In the genomic region with DNA sequence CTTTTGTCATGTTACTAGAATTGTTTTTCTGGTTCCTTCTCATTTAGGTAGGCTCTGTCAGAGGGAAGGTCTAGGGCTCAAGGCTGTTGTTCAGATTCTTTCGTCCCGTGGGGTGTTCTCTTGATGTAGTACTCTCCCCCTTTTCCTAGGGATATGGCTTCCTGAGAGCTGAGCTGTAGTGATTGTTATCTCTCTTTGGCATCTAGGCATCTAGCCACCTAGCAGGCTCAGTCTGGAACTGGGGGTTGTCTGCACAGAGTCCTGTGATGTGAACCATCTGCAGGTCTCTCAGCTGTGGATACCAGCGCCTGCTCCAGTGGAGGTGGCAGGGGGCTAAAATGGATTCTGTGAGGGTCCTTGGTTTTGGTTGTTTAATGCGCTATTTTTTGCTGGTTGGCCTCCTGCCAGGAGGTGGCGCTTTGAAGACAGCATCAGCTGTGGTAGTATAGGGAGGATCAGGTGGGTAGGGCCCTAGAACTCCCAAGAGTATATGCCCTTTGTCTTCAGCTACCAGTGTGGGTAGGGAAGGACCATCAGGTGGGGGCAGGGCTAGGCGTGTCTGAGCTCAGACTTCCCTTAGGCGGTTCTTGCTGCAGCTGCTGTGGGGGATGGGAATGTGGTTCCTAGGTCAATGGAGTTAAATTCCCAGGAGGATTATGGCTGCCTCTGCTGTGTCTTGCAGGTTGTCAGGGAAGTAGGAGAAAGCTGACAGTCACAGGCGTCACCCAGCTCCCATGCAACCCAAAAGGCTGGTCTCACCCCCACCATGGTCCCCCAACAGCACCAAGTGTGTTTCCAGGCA, we compare ENCODE assay signal across 17 cellular contexts.
DNase-seq lines count a peak whose midpoint lies in the region; TF ChIP-seq lines count a peak whose summit lies in the region.
"Had no signal": no experiment of that assay in that cellular context is flagged by ENCODE, and none has a peak within 500 bp of the region (broad histone marks: within the 10 kb centered on the region; RNA-seq: fewer than 3 reads in every experiment).

No MANE protein-coding gene starts in this region.

- no peaks in the 10 kb centered on the region for H3K9me3 ChIP-seq in BE2C
- H3K9me3 ChIP-seq: suprapubic skin had no signal

- H3K27me3 ChIP-seq in BE2C: no peaks in the 10 kb centered on the region
- H3K27me3 ChIP-seq: suprapubic skin had no signal

- H3K4me3 ChIP-seq in BE2C (ENCODE audit: low read depth, low read length): no peak overlapping the region
- H3K4me3 ChIP-seq: suprapubic skin had no signal

- TF ChIP-seq CTCF in BE2C (IDR thresholded peaks at IDR 0.05; ENCODE audit: low read depth, low read length): no peak

- intact Hi-C loops in head of caudate nucleus (cut with DNase I): no loop called here

- H3K4me1 ChIP-seq in BE2C: no peaks in the 10 kb centered on the region
- H3K4me1 ChIP-seq: suprapubic skin had no signal

- no peaks in the 10 kb centered on the region for H3K36me3 ChIP-seq in BE2C
- H3K36me3 ChIP-seq: suprapubic skin had no signal

- DNase-seq in BE2C (peak; percentile 4), ELR (ENCODE audit: low read depth) (peak; percentile 23), NCI-H69 (lab: John Stamatoyannopoulos, UW) (peak; percentile 28), dedifferentiated amniotic fluid mesenchymal stem cell (ENCODE audit: extremely low spot score) (peak; percentile 9), NCI-H2081 (lab: John Stamatoyannopoulos, UW) (no peak), kidney glomerular epithelial cell (lab: John Stamatoyannopoulos, UW) (no peak), head of caudate nucleus (no peak), Kasumi-1 (lab: John Stamatoyannopoulos, UW) (no peak)
- DNase-seq: activated CD4-positive, alpha-beta memory T cell treated with anti-CD3 and anti-CD28 coated beads for 36 hours; activated naive CD4-positive, alpha-beta T cell treated with anti-CD3 and anti-CD28 coated beads, Interleukin-2, amount 10 ng/mL, durations not matched to agents 7 days and 5 days; activated T-cell treated with anti-CD3 and anti-CD28 coated beads, Interleukin-2, amount 50 U/mL, for 24 hours; Calu3; hippocampal formation; NCI-H1092; NCI-H2227 treated with DMSO at 0.1 percent for 48 hours; nephron progenitor cell had no signal

Comparison
In these comparisons a context has a peak if more than half of its experiments do, and no peak if none do; other contexts are left out.
1. DNase-seq: peak in BE2C (single experiment), ELR (single experiment), NCI-H69 (single experiment) and dedifferentiated amniotic fluid mesenchymal stem cell (single experiment); none in NCI-H2081 (0 of 2), kidney glomerular epithelial cell (single experiment), head of caudate nucleus (0 of 42) and Kasumi-1 (0 of 2).